Comparison of ENCODE assay signal across 12 cellular contexts in the genomic region with DNA sequence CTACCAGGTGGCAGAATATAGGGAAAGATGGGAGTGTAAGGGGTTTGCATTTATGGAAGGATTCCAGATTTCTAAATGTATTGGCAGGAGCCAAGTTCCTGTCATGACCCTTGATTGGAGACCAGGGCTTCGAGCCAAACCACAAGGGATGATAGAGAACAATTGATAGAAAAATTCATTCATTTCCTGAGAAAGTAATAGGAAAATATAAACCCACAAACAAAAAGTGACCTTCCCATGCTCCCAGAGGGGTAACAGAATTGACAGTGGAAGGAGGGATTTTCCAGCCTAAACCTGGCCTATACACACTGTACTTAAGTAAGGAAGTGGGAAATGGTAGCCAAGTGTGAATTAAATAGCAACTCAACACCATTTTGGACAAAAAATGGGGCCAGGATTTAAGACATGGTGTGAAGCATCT. TPM values are rescaled to one million over a fixed set of nuclear protein-coding genes. Genes with fewer than 3 reads are reported as not detected.
DNase-seq lines count a peak whose midpoint lies in the region; FAIRE-seq and TF ChIP-seq lines count a peak whose summit lies in the region.
"Had no signal": no experiment of that assay in that cellular context is flagged by ENCODE, and none has a peak within 500 bp of the region (broad histone marks: within the 10 kb centered on the region; RNA-seq: fewer than 3 reads in every experiment).

No MANE protein-coding gene starts in this region.

- H3K79me2 ChIP-seq in keratinocyte (ENCODE audit: control insufficient read depth, insufficient read depth, low read length) = no peaks in the 10 kb centered on the region

- dilution Hi-C loops in keratinocyte (cut with MboI; ENCODE audit: extremely low pct_ligation_motif_present, low sequenced_read_pairs) = no loop called here

- peak; percentile 8 for DNase-seq in DMS 273 (lab: John Stamatoyannopoulos, UW; ENCODE audit: unreplicated experiment)
- DNase-seq in DMS 273 treated with DMSO at 0.1 percent for 48 hours (lab: John Stamatoyannopoulos, UW) = no peak
- peak; percentile 22 for DNase-seq in astrocyte of the spinal cord (ENCODE audit: low read depth, low spot score)
- no peak for DNase-seq in keratinocyte (ENCODE audit: low read depth, low spot score)
- no peak for DNase-seq in tibial artery
- DNase-seq in MV-4-11 (lab: John Stamatoyannopoulos, UW) = no peak
- DNase-seq in germinal center (ENCODE audit: low spot score) = no peak
- DNase-seq in HTR-8/SVneo (ENCODE audit: insufficient read length, low spot score) = no peak
- DNase-seq: activated CD8-positive, alpha-beta memory T cell treated with anti-CD3 and anti-CD28 coated beads, Interleukin-2, amount 50 U/mL, for 4 hours; NCI-H2171 had no signal

- no peaks in the 10 kb centered on the region for H3K36me3 ChIP-seq in keratinocyte (ENCODE audit: control insufficient read depth in 2 of 2, extremely low read depth in 1 of 2, insufficient read depth in 2 of 2, low read length in 2 of 2)
- H3K36me3 ChIP-seq in tibial artery = no peaks in the 10 kb centered on the region
- H3K36me3 ChIP-seq: neutrophil had no signal

- H3K4me3 ChIP-seq in astrocyte of the spinal cord (ENCODE audit: low read depth, low read length) = no peak overlapping the region
- H3K4me3 ChIP-seq in keratinocyte (ENCODE audit: control insufficient read depth in 2 of 3, extremely low read depth in 1 of 3, insufficient read depth in 2 of 3, low read depth in 1 of 3, low read length in 3 of 3) = peak overlapping the region in 1 of 3 experiments; percentile 26
- H3K4me3 ChIP-seq in tibial artery = no peak overlapping the region

- no peak overlapping the region for H3K9ac ChIP-seq in keratinocyte (ENCODE audit: control insufficient read depth, extremely low read depth, insufficient read depth, low read length)

- intact Hi-C loops in tibial artery (cut with DNase I; ENCODE audit: low total_unique reads) = no loop called here

- no peak for TF ChIP-seq CTCF in astrocyte of the spinal cord (IDR thresholded peaks at IDR 0.05; ENCODE audit: low read depth, low read length)
- TF ChIP-seq CTCF in keratinocyte (optimal IDR thresholded peaks at IDR 0.05 in 1 of 3, IDR thresholded peaks at IDR 0.05 in 1 of 3, conservative IDR thresholded peaks at IDR 0.05 in 1 of 3; ENCODE audit: extremely low read depth in 1 of 3, insufficient read depth in 2 of 3, low read length in 3 of 3) = no peak
- TF ChIP-seq CTCF in tibial artery (IDR thresholded peaks at IDR 0.05) = no peak

- in situ Hi-C loops in astrocyte of the spinal cord (cut with HindIII; ENCODE audit: low sequenced_read_pairs) = no loop called here

- H3K4me2 ChIP-seq in keratinocyte (ENCODE audit: control insufficient read depth, extremely low read depth, insufficient read depth, low read depth, low read length) = peak overlapping the region; percentile 52

- FAIRE-seq in keratinocyte (lab: Jason Lieb, UNC) (peak; percentile 95), HTR-8/SVneo (lab: Jason Lieb, UNC) (no peak)

- peak overlapping the region; percentile 50 for H3K27ac ChIP-seq in keratinocyte (ENCODE audit: control insufficient read depth, insufficient read depth, low read length)
- H3K27ac ChIP-seq in tibial artery = peak overlapping the region; percentile 81 to 86
- H3K27ac ChIP-seq: 22Rv1, neutrophil had no signal

- H3K27me3 ChIP-seq in keratinocyte (ENCODE audit: control insufficient read depth, extremely low read depth, insufficient read depth, low read length) (no peaks in the 10 kb centered on the region), tibial artery (no peaks in the 10 kb centered on the region)

- H3K9me3 ChIP-seq in keratinocyte (ENCODE audit: control insufficient read depth, low read depth, low read length) (no peaks in the 10 kb centered on the region), tibial artery (no peaks in the 10 kb centered on the region)
- H3K9me3 ChIP-seq: neutrophil had no signal

- peaks cover 71% of the 10 kb centered on the region for H3K4me1 ChIP-seq in keratinocyte (ENCODE audit: control insufficient read depth, extremely low read depth, insufficient read depth, low read length)
- peaks cover 0 to 80% (median 55%) of the 10 kb centered on the region in 4 donors for H3K4me1 ChIP-seq in tibial artery

- H2AFZ ChIP-seq in keratinocyte (ENCODE audit: control insufficient read depth, low read length) = no peak overlapping the region

- H4K20me1 ChIP-seq in keratinocyte (ENCODE audit: control insufficient read depth, extremely low read depth, insufficient read depth, low read length) = no peaks in the 10 kb centered on the region

- H3K9me1 ChIP-seq in keratinocyte (ENCODE audit: control insufficient read depth, extremely low read depth, insufficient read depth, low read length) = peaks cover 2% of the 10 kb centered on the region

RNA-seq across cellular contexts. Expression of a gene that starts 22.4 kb away (rescaled TPM):
- 3.4 to 4.3 TPM (median 3.9 TPM) in 3 replicates for polyA plus RNA-seq in keratinocyte
- polyA plus RNA-seq in keratinocyte (2011; ENCODE audit: low read depth) = 1.5 TPM
- polyA plus RNA-seq in keratinocyte (2011; cell fraction: cytosol; rRNA removed) = 2.3 and 3.8 TPM in 2 replicates
- 3.8 and 4.4 TPM in 2 replicates for polyA plus RNA-seq in keratinocyte (2011; cell fraction: nucleus; rRNA removed)
- polyA plus RNA-seq in keratinocyte (2012; ENCODE audit: low replicate concordance) = 1.1 and 3.7 TPM in 2 replicates
- polyA minus RNA-seq in keratinocyte = 0.26 to 2.6 TPM (median 1.7 TPM) in 3 replicates
- 2.5 TPM for polyA minus RNA-seq in keratinocyte (2011; cell fraction: cytosol; rRNA and poly(A)+ RNA removed)
- polyA minus RNA-seq in keratinocyte (2011; cell fraction: nucleus; rRNA and poly(A)+ RNA removed) = 2.4 and 3.6 TPM in 2 replicates

RNA-seq across cellular contexts. Expression of a gene that starts 27.9 kb away (rescaled TPM):
- polyA plus RNA-seq in keratinocyte = 105 to 157 TPM (median 156 TPM) in 3 replicates
- 38.8 TPM for polyA plus RNA-seq in keratinocyte (2011; ENCODE audit: low read depth)
- 54.5 and 117 TPM in 2 replicates for polyA plus RNA-seq in keratinocyte (2011; cell fraction: cytosol; rRNA removed)
- 281 and 301 TPM in 2 replicates for polyA plus RNA-seq in keratinocyte (2011; cell fraction: nucleus; rRNA removed)
- polyA plus RNA-seq in keratinocyte (2012; ENCODE audit: low replicate concordance) = 26.2 and 87.7 TPM in 2 replicates
- 45.2 to 155 TPM (median 148 TPM) in 3 replicates for polyA minus RNA-seq in keratinocyte
- 60.0 TPM for polyA minus RNA-seq in keratinocyte (2011; cell fraction: cytosol; rRNA and poly(A)+ RNA removed)
- polyA minus RNA-seq in keratinocyte (2011; cell fraction: nucleus; rRNA and poly(A)+ RNA removed) = 225 and 412 TPM in 2 replicates

RNA-seq across cellular contexts. Expression of a gene that starts 48.3 kb away (rescaled TPM):
- polyA plus RNA-seq in keratinocyte = 30.2 to 83.1 TPM (median 42.6 TPM) in 3 replicates
- 1.7 TPM for polyA plus RNA-seq in keratinocyte (2011; ENCODE audit: low read depth)
- 22.6 and 33.1 TPM in 2 replicates for polyA plus RNA-seq in keratinocyte (2011; cell fraction: cytosol; rRNA removed)
- polyA plus RNA-seq in keratinocyte (2011; cell fraction: nucleus; rRNA removed) = 31.4 and 34.0 TPM in 2 replicates
- polyA plus RNA-seq in keratinocyte (2012; ENCODE audit: low replicate concordance) = 0.96 and 57.0 TPM in 2 replicates
- polyA minus RNA-seq in keratinocyte = 3.4 to 22.3 TPM (median 10.7 TPM) in 3 replicates
- polyA minus RNA-seq in keratinocyte (2011; cell fraction: cytosol; rRNA and poly(A)+ RNA removed) = 11.7 TPM
- polyA minus RNA-seq in keratinocyte (2011; cell fraction: nucleus; rRNA and poly(A)+ RNA removed) = 9.2 and 19.9 TPM in 2 replicates

Comparison
In these comparisons a context has a peak if more than half of its experiments do, and no peak if none do; other contexts are left out.
1. DNase-seq: peak in DMS 273 (single experiment) and astrocyte of the spinal cord (single experiment); none in DMS 273 treated with DMSO at 0.1 percent for 48 hours (single experiment), keratinocyte (single experiment), tibial artery (0 of 2), MV-4-11 (single experiment), germinal center (single experiment) and HTR-8/SVneo (single experiment).